In genomic region chr15:100141304-100142080, GRCh38 we compare ENCODE assay signal across 17 cellular contexts.
DNase-seq lines count a peak whose midpoint lies in the region; FAIRE-seq and TF ChIP-seq lines count a peak whose summit lies in the region.
"Had no signal": no experiment of that assay in that cellular context is flagged by ENCODE, and none has a peak within 500 bp of the region (broad histone marks: within the 10 kb centered on the region; RNA-seq: fewer than 3 reads in every experiment).

No MANE protein-coding gene starts in this region.

- no peak overlapping the region for H3K4me2 ChIP-seq in H1 (ENCODE audit: insufficient read depth in 1 of 2, low read depth in 2 of 2, low read length in 2 of 2)

- H3K56ac ChIP-seq in H1 (replicated peaks; ENCODE audit: insufficient read length, low read depth, low read length) = no peak overlapping the region

- H2AK5ac ChIP-seq in H1 (ENCODE audit: low read depth, low read length) = no peak overlapping the region

- CTCF ChIA-PET in H1 (lab: Charles Lee; ENCODE audit: partially characterized antibody) = interaction anchor here (1.0 to 2.4 kb wide), 5 partner anchors 9 to 197 kb away, joined by 3 to 9 read pairs (median 5); no protein-coding TSS in a partner anchor

- H3K27me3 ChIP-seq in H1 (replicated peaks in 1 of 4; ENCODE audit: control insufficient read depth in 3 of 4, extremely low read depth in 1 of 4, insufficient read depth in 3 of 4, low read length in 3 of 4) (no peaks in the 10 kb centered on the region), sigmoid colon (no peaks in the 10 kb centered on the region)

- no peak overlapping the region for H2BK5ac ChIP-seq in H1 (ENCODE audit: low read depth, low read length)

- H3K27ac ChIP-seq in H1 (ENCODE audit: low read depth, low read length) (no peak overlapping the region), sigmoid colon (peak overlapping the region; percentile 17 to 52 (median 45))
- H3K27ac ChIP-seq: thoracic aorta had no signal

- H3K23me2 ChIP-seq in H1 (ENCODE audit: low read depth, low read length) = no peaks in the 10 kb centered on the region; the same call in 1 of the 2 replicates

- H3K9ac ChIP-seq in H1 (replicated peaks in 1 of 4; ENCODE audit: extremely low read depth in 1 of 4, low read depth in 3 of 4, low read length in 3 of 4) = no peak overlapping the region

- no peak overlapping the region for H3K23ac ChIP-seq in H1 (ENCODE audit: insufficient read length)

- TF ChIP-seq RAD21 in H1 (IDR thresholded peaks at IDR 0.05 in 1 of 2, conservative IDR thresholded peaks at IDR 0.05 in 1 of 2; ENCODE audit: low read depth in 2 of 2, low read length in 2 of 2) = no peak

- H3K18ac ChIP-seq in H1 (ENCODE audit: extremely low read depth, low read length) = no peak overlapping the region; the same call in 1 of the 2 replicates

- H3K4me3 ChIP-seq in H1 (ENCODE audit: extremely low read depth in 1 of 4, insufficient read depth in 2 of 4, low read depth in 3 of 4, low read length in 4 of 4) (no peak overlapping the region), sigmoid colon (no peak overlapping the region)
- H3K4me3 ChIP-seq: K562, thoracic aorta had no signal

- no peak for FAIRE-seq in H1 (lab: Jason Lieb, UNC)
- FAIRE-seq: K562 had no signal

- H4K8ac ChIP-seq in H1 (ENCODE audit: extremely low read depth, insufficient read depth, low read length) = peak overlapping the region; percentile 57; the same call in 1 of the 2 replicates

- H2BK120ac ChIP-seq in H1 (replicated peaks; ENCODE audit: low read depth, low read length) = no peak overlapping the region

- peak; percentile 39 for DNase-seq in AG20443 (ENCODE audit: low spot score)
- peak; percentile 12 for DNase-seq in LHCN-M2 (ENCODE audit: low read depth)
- no peak for DNase-seq in H1 (ENCODE audit: low read depth in 1 of 2, low spot score in 2 of 2)
- DNase-seq in sigmoid colon = no peak
- no peak for DNase-seq in HT-29 (ENCODE audit: low spot score)
- no peak for DNase-seq in stimulated activated CD4-positive, alpha-beta T cell treated with anti-CD3 and anti-CD28 coated beads, Interleukin-12 subunit alpha, Interleukin-12 subunit beta, amount 100 ng/mL, for 4 hours
- DNase-seq in activated CD8-positive, alpha-beta memory T cell treated with anti-CD3 and anti-CD28 coated beads, Interleukin-2, amount 50 U/mL, for 48 hours = no peak
- DNase-seq: activated CD4-positive, alpha-beta T cell treated with anti-CD3 and anti-CD28 coated beads, Interleukin-2, amount 10 ng/mL, durations not matched to agents 7 days and 5 days; activated naive CD4-positive, alpha-beta T cell treated with Interleukin-2 at 50 U/mL for 16 hours; Calu3; cortex of kidney; foreskin melanocyte; NCI-H2029; nephron progenitor cell; SHP77 had no signal

- H3K79me1 ChIP-seq in H1 (ENCODE audit: low read depth, low read length) = no peaks in the 10 kb centered on the region

- H2BK15ac ChIP-seq in H1 (ENCODE audit: low read length) = no peak overlapping the region

- H2BK12ac ChIP-seq in H1 (ENCODE audit: low read depth, low read length) = no peak overlapping the region

- H3K4me1 ChIP-seq in H1 (replicated peaks in 1 of 4; ENCODE audit: control insufficient read depth in 3 of 4, insufficient read depth in 4 of 4, low read length in 3 of 4) (no peaks in the 10 kb centered on the region), sigmoid colon (peaks cover 0 to 16% (median 15%) of the 10 kb centered on the region in 4 donors)

- POLR2A ChIA-PET in H1 (lab: Charles Lee; ENCODE audit: partially characterized antibody) = no interaction called here

- TF ChIP-seq EP300 in H1 (IDR thresholded peaks at IDR 0.05; ENCODE audit: borderline replicate concordance in 1 of 2, low read depth in 2 of 2, low read length in 2 of 2) = no peak
- TF ChIP-seq EP300 in sigmoid colon (IDR thresholded peaks at IDR 0.05) = no peak

- 91% methylated on average over 12 of the region's 12 CpGs; no CpG with 5 or more reads in 1 of the 2 experiments for WGBS in H1 (ENCODE audit: extremely low coverage in 1 of 2, insufficient coverage in 1 of 2, insufficient read length in 1 of 2, insufficient replicate concordance in 2 of 2, low coverage in 1 of 2, low lambda C conversion rate in 2 of 2, missing lambda C conversion rate in 1 of 2), 2 experiments
- WGBS in sigmoid colon, 2 donors = 71 to 83% methylated on average over 12 of the region's 12 CpGs

- H3K79me2 ChIP-seq in H1 (ENCODE audit: control insufficient read depth in 1 of 2, insufficient read depth in 2 of 2, low read length in 2 of 2) = no peaks in the 10 kb centered on the region

- TF ChIP-seq CTCF in H1 (IDR thresholded peaks at IDR 0.05; ENCODE audit: control extremely low read depth in 1 of 3, insufficient read depth in 1 of 3, low read depth in 1 of 3, low read length in 3 of 3) (no peak), sigmoid colon (IDR thresholded peaks at IDR 0.05) (no peak)

- H2BK20ac ChIP-seq in H1 (ENCODE audit: low read length) = no peak overlapping the region

- no peak overlapping the region for H4K91ac ChIP-seq in H1 (replicated peaks; ENCODE audit: insufficient read length, low read length)

- H3K4ac ChIP-seq in H1 (replicated peaks; ENCODE audit: insufficient read length, low read depth, low read length) = no peak overlapping the region

- intact Hi-C loops in sigmoid colon (cut with DNase I) = no loop called here

- H2AFZ ChIP-seq in H1 (ENCODE audit: low read length) = no peak overlapping the region

- no peak for TF ChIP-seq POLR2A in H1 (IDR thresholded peaks at IDR 0.05; ENCODE audit: control extremely low read depth in 1 of 2, low read depth in 2 of 2, low read length in 2 of 2)
- TF ChIP-seq POLR2A in sigmoid colon (IDR thresholded peaks at IDR 0.05) = no peak

- no peaks in the 10 kb centered on the region for H4K20me1 ChIP-seq in H1 (replicated peaks in 1 of 2; ENCODE audit: control insufficient read depth in 1 of 2, insufficient read depth in 2 of 2, low read length in 2 of 2)

- H3K14ac ChIP-seq in H1 (ENCODE audit: insufficient read length) = no peak overlapping the region

- H3K9me3 ChIP-seq in H1 (ENCODE audit: insufficient read depth in 2 of 2, low read depth in 1 of 2, low read length in 1 of 2) (no peaks in the 10 kb centered on the region), sigmoid colon (no peaks in the 10 kb centered on the region)
- H3K9me3 ChIP-seq: thoracic aorta had no signal

- H4K5ac ChIP-seq in H1 (ENCODE audit: insufficient read length, low read depth, low read length) = no peak overlapping the region

- no peaks in the 10 kb centered on the region for H3K36me3 ChIP-seq in H1 (ENCODE audit: control insufficient read depth in 2 of 4, insufficient read depth in 4 of 4, low read length in 3 of 4)
- H3K36me3 ChIP-seq in sigmoid colon = no peaks in the 10 kb centered on the region
- H3K36me3 ChIP-seq: thoracic aorta had no signal

TF ChIP-seq in H1, 55 proteins besides CTCF, POLR2A, EP300 and RAD21 (continues in another document):
- TF ChIP-seq SIRT6 (IDR thresholded peaks at IDR 0.05; ENCODE audit: low read length) = no peak
- no peak for TF ChIP-seq EZH2 (IDR thresholded peaks at IDR 0.05; ENCODE audit: low read depth, low read length, severe bottlenecking)
- no peak for TF ChIP-seq POU5F1 (IDR thresholded peaks at IDR 0.05; ENCODE audit: low read depth, low read length)
- TF ChIP-seq GABPA (IDR thresholded peaks at IDR 0.05; ENCODE audit: borderline replicate concordance, insufficient read depth, low read length) = no peak
- TF ChIP-seq CEBPB (IDR thresholded peaks at IDR 0.05; ENCODE audit: low read depth, low read length) = no peak
- TF ChIP-seq CHD1 (IDR thresholded peaks at IDR 0.05; ENCODE audit: low read depth, low read length) = no peak
- no peak for TF ChIP-seq PHF8 (conservative IDR thresholded peaks at IDR 0.05; ENCODE audit: low read depth, low read length)
- no peak for TF ChIP-seq HDAC2 (IDR thresholded peaks at IDR 0.05; ENCODE audit: borderline replicate concordance in 1 of 2, low read depth in 2 of 2, low read length in 2 of 2)
- no peak for TF ChIP-seq SAP30 (IDR thresholded peaks at IDR 0.05; ENCODE audit: insufficient read depth, insufficient replicate concordance, low read length)
- TF ChIP-seq YY1 (IDR thresholded peaks at IDR 0.05; ENCODE audit: low read depth, low read length) = no peak
- no peak for TF ChIP-seq CHD2 (IDR thresholded peaks at IDR 0.05; ENCODE audit: low read length)
- TF ChIP-seq SP2 (IDR thresholded peaks at IDR 0.05; ENCODE audit: low read length) = no peak
- no peak for TF ChIP-seq SRF (IDR thresholded peaks at IDR 0.05; ENCODE audit: low read depth, low read length)

Comparison
In these comparisons a context has a peak if more than half of its experiments do, and no peak if none do; other contexts are left out.
1. DNase-seq: peak in AG20443 (single experiment) and LHCN-M2 (single experiment); none in H1 (0 of 2), sigmoid colon (single experiment), HT-29 (single experiment), stimulated activated CD4-positive, alpha-beta T cell treated with anti-CD3 and anti-CD28 coated beads, Interleukin-12 subunit alpha, Interleukin-12 subunit beta, amount 100 ng/mL, for 4 hours (single experiment) and activated CD8-positive, alpha-beta memory T cell treated with anti-CD3 and anti-CD28 coated beads, Interleukin-2, amount 50 U/mL, for 48 hours (single experiment).